ENCODE assay signal across 9 cellular contexts in the genomic region with DNA sequence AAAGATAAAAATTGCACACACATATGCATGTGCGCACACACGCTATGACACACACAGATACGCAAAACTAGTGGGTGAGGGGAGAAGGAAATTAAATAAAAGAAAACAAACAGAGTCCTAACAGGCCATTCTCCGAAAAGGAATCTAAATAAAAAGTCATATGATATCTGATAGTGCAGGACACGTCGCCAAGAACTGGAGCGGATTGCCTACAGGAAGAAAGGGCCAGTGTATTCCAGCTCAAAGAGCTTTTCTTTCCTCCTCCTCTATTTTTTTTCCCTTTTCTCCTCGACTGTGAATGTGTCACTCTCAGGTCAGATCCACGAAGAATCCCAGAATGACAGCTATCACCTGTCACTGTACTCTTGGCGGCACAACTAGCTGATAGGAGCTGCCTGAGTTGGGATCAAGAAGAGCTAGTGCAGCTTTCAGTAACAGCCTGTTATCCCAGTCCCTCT.
A peak's percentile ranks its signal among the peaks of the same experiment; 100 is the strongest.
DNase-seq lines count a peak whose midpoint lies in the region; ATAC-seq lines count a peak whose summit lies in the region.
"Had no signal": no experiment of that assay in that cellular context is flagged by ENCODE, and none has a peak within 500 bp of the region (broad histone marks: within the 10 kb centered on the region; RNA-seq: fewer than 3 reads in every experiment).

No MANE protein-coding gene starts in this region.

- POLR2A ChIA-PET in activated CD4-positive, alpha-beta memory T cell treated with anti-CD3 and anti-CD28 coated beads, Interleukin-2, amount 10 ng/mL, durations not matched to agents 7 days and 5 days (lab: Charles Lee) = no interaction called here

- DNase-seq in stimulated activated naive CD8-positive, alpha-beta T cell treated with anti-CD3 and anti-CD28 coated beads, Interleukin-15, amount 100 ng/mL, for 72 hours = no peak
- DNase-seq in dermis blood vessel endothelial cell = peak; percentile 36
- DNase-seq in mucosa of gallbladder (ENCODE audit: low spot score) = peak; percentile 56
- peak in 1 of 2 donors; percentile 45 for DNase-seq in aorta
- no peak for DNase-seq in SIG-M5 treated with dmso at 0.1 percent for 504 hours (lab: John Stamatoyannopoulos, UW; ENCODE audit: unreplicated experiment)
- DNase-seq in activated CD4-positive, alpha-beta memory T cell treated with anti-CD3 and anti-CD28 coated beads, Interleukin-2, amount 10 ng/mL, durations not matched to agents 7 days and 5 days = no peak
- DNase-seq: activated CD4-positive, alpha-beta T cell treated with anti-CD3 and anti-CD28 coated beads for 48 hours had no signal

- H3K9me3 ChIP-seq in aorta (ENCODE audit: control insufficient read depth, low read length) = no peaks in the 10 kb centered on the region

- peak overlapping the region; percentile 30 for H3K4me3 Mint-ChIP-seq in stimulated activated naive CD8-positive, alpha-beta T cell treated with anti-CD3 and anti-CD28 coated beads, Interleukin-15, Interleukin-2, amounts not matched to agents 100 ng/mL and 50 ng/mL, for 24 hours
- H3K4me3 Mint-ChIP-seq in stimulated activated naive CD8-positive, alpha-beta T cell treated with anti-CD3 and anti-CD28 coated beads, Interleukin-15, amount 100 ng/mL, for 72 hours = no peak overlapping the region
- no peak overlapping the region for H3K4me3 Mint-ChIP-seq in activated CD4-positive, alpha-beta memory T cell treated with anti-CD3 and anti-CD28 coated beads, Interleukin-2, amount 10 ng/mL, durations not matched to agents 7 days and 5 days

- H3K9me3 Mint-ChIP-seq in stimulated activated naive CD8-positive, alpha-beta T cell treated with anti-CD3 and anti-CD28 coated beads, Interleukin-15, Interleukin-2, amounts not matched to agents 100 ng/mL and 50 ng/mL, for 24 hours = no peaks in the 10 kb centered on the region
- no peaks in the 10 kb centered on the region for H3K9me3 Mint-ChIP-seq in stimulated activated naive CD8-positive, alpha-beta T cell treated with anti-CD3 and anti-CD28 coated beads, Interleukin-15, amount 100 ng/mL, for 72 hours
- no peaks in the 10 kb centered on the region for H3K9me3 Mint-ChIP-seq in activated CD4-positive, alpha-beta memory T cell treated with anti-CD3 and anti-CD28 coated beads, Interleukin-2, amount 10 ng/mL, durations not matched to agents 7 days and 5 days

- ATAC-seq in stimulated activated naive CD8-positive, alpha-beta T cell treated with anti-CD3 and anti-CD28 coated beads, Interleukin-15, amount 100 ng/mL, for 72 hours = no peak
- ATAC-seq in aorta (ENCODE audit: low FRiP score) (peak; percentile 40), GM21786 (IDR thresholded peaks at IDR 0.05; ENCODE audit: unreplicated experiment) (no peak)

- peak overlapping the region; percentile 39 to 79 for H3K27ac ChIP-seq in aorta (ENCODE audit: low read depth in 1 of 2, low read length in 2 of 2)

- 4 to 12% methylated on average over 10 of the region's 10 CpGs for WGBS in aorta, 2 donors

- H3K36me3 Mint-ChIP-seq in stimulated activated naive CD8-positive, alpha-beta T cell treated with anti-CD3 and anti-CD28 coated beads, Interleukin-15, Interleukin-2, amounts not matched to agents 100 ng/mL and 50 ng/mL, for 24 hours (ENCODE audit: low read depth) = no peaks in the 10 kb centered on the region
- H3K36me3 Mint-ChIP-seq in activated CD4-positive, alpha-beta memory T cell treated with anti-CD3 and anti-CD28 coated beads, Interleukin-2, amount 10 ng/mL, durations not matched to agents 7 days and 5 days (ENCODE audit: low read depth) = no peaks in the 10 kb centered on the region

- H3K4me3 ChIP-seq in aorta (ENCODE audit: low read length in 2 of 2) = peak overlapping the region; percentile 46 to 69

- H3K27me3 Mint-ChIP-seq in stimulated activated naive CD8-positive, alpha-beta T cell treated with anti-CD3 and anti-CD28 coated beads, Interleukin-15, Interleukin-2, amounts not matched to agents 100 ng/mL and 50 ng/mL, for 24 hours = no peaks in the 10 kb centered on the region
- H3K27me3 Mint-ChIP-seq in stimulated activated naive CD8-positive, alpha-beta T cell treated with anti-CD3 and anti-CD28 coated beads, Interleukin-15, amount 100 ng/mL, for 72 hours = no peaks in the 10 kb centered on the region
- H3K27me3 Mint-ChIP-seq in activated CD4-positive, alpha-beta memory T cell treated with anti-CD3 and anti-CD28 coated beads, Interleukin-2, amount 10 ng/mL, durations not matched to agents 7 days and 5 days = peaks cover 4% of the 10 kb centered on the region

- no peaks in the 10 kb centered on the region for H3K27me3 ChIP-seq in aorta (ENCODE audit: control insufficient read depth in 1 of 2, insufficient read depth in 2 of 2, low read length in 1 of 2)

- CTCF ChIA-PET in activated CD4-positive, alpha-beta memory T cell treated with anti-CD3 and anti-CD28 coated beads, Interleukin-2, amount 10 ng/mL, durations not matched to agents 7 days and 5 days (lab: Charles Lee) = interaction anchor here (0.6 kb wide), 1 partner anchor 662 kb away, joined by 3 read pairs; no protein-coding TSS in a partner anchor

- H3K4me1 ChIP-seq in aorta (ENCODE audit: control insufficient read depth in 1 of 2, insufficient read depth in 2 of 2, low read length in 2 of 2) = peaks cover 0 to 8% of the 10 kb centered on the region in 2 donors

- no peaks in the 10 kb centered on the region for H3K36me3 ChIP-seq in aorta (ENCODE audit: control insufficient read depth in 1 of 2, insufficient read depth in 2 of 2, low read length in 1 of 2)

- intact Hi-C loops in aorta (cut with DNase I) = no loop called here

- H3K4me1 Mint-ChIP-seq in stimulated activated naive CD8-positive, alpha-beta T cell treated with anti-CD3 and anti-CD28 coated beads, Interleukin-15, Interleukin-2, amounts not matched to agents 100 ng/mL and 50 ng/mL, for 24 hours (ENCODE audit: low read depth) = peaks cover 11% of the 10 kb centered on the region
- H3K4me1 Mint-ChIP-seq in stimulated activated naive CD8-positive, alpha-beta T cell treated with anti-CD3 and anti-CD28 coated beads, Interleukin-15, amount 100 ng/mL, for 72 hours = peaks cover 17% of the 10 kb centered on the region
- H3K4me1 Mint-ChIP-seq in activated CD4-positive, alpha-beta memory T cell treated with anti-CD3 and anti-CD28 coated beads, Interleukin-2, amount 10 ng/mL, durations not matched to agents 7 days and 5 days = peaks cover 3% of the 10 kb centered on the region

- no peak overlapping the region for H3K27ac Mint-ChIP-seq in stimulated activated naive CD8-positive, alpha-beta T cell treated with anti-CD3 and anti-CD28 coated beads, Interleukin-15, Interleukin-2, amounts not matched to agents 100 ng/mL and 50 ng/mL, for 24 hours
- H3K27ac Mint-ChIP-seq in stimulated activated naive CD8-positive, alpha-beta T cell treated with anti-CD3 and anti-CD28 coated beads, Interleukin-15, amount 100 ng/mL, for 72 hours = no peak overlapping the region
- no peak overlapping the region for H3K27ac Mint-ChIP-seq in activated CD4-positive, alpha-beta memory T cell treated with anti-CD3 and anti-CD28 coated beads, Interleukin-2, amount 10 ng/mL, durations not matched to agents 7 days and 5 days

Comparison
In these comparisons a context has a peak if more than half of its experiments do, and no peak if none do; other contexts are left out.
1. DNase-seq: peak in dermis blood vessel endothelial cell (single experiment) and mucosa of gallbladder (single experiment); none in stimulated activated naive CD8-positive, alpha-beta T cell treated with anti-CD3 and anti-CD28 coated beads, Interleukin-15, amount 100 ng/mL, for 72 hours (0 of 2), SIG-M5 treated with dmso at 0.1 percent for 504 hours (single experiment) and activated CD4-positive, alpha-beta memory T cell treated with anti-CD3 and anti-CD28 coated beads, Interleukin-2, amount 10 ng/mL, durations not matched to agents 7 days and 5 days (single experiment).